Comparison of ENCODE assay signal across 1 cellular context in the genomic region with DNA sequence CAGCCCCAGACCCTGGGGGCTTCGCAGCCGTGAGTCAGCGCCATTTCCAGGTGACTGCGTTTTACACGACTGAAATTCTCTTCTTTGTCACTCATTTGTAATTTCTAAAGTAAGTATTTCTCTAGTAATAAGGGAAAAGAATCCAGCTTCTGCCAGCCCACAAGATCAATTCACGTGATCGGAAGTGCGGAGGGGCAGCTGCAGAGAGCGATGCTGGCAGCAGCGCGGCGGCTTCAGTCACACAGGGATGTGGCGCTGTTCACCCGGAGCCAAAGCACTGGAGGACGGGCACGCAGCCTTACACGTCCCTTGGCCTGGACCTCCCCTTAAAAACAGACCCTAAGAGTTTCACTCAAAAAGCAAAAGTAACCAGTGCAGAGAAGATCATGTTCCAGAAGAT.
TF ChIP-seq lines count a peak whose summit lies in the region.

No MANE protein-coding gene starts in this region.

TF ChIP-seq in GM23338, 12 proteins besides CTCF, POLR2A, EP300 and RAD21 (continued from another document):
- TF ChIP-seq, protein P1, sequence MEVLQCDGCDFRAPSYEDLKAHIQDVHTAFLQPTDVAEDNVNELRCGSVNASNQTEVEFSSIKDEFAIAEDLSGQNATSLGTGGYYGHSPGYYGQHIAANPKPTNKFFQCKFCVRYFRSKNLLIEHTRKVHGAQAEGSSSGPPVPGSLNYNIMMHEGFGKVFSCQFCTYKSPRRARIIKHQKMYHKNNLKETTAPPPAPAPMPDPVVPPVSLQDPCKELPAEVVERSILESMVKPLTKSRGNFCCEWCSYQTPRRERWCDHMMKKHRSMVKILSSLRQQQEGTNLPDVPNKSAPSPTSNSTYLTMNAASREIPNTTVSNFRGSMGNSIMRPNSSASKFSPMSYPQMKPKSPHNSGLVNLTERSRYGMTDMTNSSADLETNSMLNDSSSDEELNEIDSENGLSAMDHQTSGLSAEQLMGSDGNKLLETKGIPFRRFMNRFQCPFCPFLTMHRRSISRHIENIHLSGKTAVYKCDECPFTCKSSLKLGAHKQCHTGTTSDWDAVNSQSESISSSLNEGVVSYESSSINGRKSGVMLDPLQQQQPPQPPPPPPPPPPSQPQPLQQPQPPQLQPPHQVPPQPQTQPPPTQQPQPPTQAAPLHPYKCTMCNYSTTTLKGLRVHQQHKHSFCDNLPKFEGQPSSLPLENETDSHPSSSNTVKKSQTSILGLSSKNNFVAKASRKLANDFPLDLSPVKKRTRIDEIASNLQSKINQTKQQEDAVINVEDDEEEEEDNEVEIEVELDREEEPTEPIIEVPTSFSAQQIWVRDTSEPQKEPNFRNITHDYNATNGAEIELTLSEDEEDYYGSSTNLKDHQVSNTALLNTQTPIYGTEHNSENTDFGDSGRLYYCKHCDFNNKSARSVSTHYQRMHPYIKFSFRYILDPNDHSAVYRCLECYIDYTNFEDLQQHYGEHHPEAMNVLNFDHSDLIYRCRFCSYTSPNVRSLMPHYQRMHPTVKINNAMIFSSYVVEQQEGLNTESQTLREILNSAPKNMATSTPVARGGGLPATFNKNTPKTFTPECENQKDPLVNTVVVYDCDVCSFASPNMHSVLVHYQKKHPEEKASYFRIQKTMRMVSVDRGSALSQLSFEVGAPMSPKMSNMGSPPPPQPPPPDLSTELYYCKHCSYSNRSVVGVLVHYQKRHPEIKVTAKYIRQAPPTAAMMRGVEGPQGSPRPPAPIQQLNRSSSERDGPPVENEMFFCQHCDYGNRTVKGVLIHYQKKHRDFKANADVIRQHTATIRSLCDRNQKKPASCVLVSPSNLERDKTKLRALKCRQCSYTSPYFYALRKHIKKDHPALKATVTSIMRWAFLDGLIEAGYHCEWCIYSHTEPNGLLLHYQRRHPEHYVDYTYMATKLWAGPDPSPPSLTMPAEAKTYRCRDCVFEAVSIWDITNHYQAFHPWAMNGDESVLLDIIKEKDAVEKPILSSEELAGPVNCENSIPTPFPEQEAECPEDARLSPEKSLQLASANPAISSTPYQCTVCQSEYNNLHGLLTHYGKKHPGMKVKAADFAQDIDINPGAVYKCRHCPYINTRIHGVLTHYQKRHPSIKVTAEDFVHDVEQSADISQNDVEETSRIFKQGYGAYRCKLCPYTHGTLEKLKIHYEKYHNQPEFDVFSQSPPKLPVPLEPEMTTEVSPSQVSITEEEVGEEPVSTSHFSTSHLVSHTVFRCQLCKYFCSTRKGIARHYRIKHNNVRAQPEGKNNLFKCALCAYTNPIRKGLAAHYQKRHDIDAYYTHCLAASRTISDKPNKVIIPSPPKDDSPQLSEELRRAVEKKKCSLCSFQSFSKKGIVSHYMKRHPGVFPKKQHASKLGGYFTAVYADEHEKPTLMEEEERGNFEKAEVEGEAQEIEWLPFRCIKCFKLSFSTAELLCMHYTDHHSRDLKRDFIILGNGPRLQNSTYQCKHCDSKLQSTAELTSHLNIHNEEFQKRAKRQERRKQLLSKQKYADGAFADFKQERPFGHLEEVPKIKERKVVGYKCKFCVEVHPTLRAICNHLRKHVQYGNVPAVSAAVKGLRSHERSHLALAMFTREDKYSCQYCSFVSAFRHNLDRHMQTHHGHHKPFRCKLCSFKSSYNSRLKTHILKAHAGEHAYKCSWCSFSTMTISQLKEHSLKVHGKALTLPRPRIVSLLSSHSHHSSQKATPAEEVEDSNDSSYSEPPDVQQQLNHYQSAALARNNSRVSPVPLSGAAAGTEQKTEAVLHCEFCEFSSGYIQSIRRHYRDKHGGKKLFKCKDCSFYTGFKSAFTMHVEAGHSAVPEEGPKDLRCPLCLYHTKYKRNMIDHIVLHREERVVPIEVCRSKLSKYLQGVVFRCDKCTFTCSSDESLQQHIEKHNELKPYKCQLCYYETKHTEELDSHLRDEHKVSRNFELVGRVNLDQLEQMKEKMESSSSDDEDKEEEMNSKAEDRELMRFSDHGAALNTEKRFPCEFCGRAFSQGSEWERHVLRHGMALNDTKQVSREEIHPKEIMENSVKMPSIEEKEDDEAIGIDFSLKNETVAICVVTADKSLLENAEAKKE (CRISPR knock-in tag; IDR thresholded peaks at IDR 0.05), result no peak
- no peak for TF ChIP-seq EZH2 (IDR thresholded peaks at IDR 0.05; ENCODE audit: low read depth, unreplicated experiment)
- no peak for TF ChIP-seq ZNF331 (CRISPR knock-in tag; IDR thresholded peaks at IDR 0.05; ENCODE audit: low read depth)
- TF ChIP-seq, protein P2, sequence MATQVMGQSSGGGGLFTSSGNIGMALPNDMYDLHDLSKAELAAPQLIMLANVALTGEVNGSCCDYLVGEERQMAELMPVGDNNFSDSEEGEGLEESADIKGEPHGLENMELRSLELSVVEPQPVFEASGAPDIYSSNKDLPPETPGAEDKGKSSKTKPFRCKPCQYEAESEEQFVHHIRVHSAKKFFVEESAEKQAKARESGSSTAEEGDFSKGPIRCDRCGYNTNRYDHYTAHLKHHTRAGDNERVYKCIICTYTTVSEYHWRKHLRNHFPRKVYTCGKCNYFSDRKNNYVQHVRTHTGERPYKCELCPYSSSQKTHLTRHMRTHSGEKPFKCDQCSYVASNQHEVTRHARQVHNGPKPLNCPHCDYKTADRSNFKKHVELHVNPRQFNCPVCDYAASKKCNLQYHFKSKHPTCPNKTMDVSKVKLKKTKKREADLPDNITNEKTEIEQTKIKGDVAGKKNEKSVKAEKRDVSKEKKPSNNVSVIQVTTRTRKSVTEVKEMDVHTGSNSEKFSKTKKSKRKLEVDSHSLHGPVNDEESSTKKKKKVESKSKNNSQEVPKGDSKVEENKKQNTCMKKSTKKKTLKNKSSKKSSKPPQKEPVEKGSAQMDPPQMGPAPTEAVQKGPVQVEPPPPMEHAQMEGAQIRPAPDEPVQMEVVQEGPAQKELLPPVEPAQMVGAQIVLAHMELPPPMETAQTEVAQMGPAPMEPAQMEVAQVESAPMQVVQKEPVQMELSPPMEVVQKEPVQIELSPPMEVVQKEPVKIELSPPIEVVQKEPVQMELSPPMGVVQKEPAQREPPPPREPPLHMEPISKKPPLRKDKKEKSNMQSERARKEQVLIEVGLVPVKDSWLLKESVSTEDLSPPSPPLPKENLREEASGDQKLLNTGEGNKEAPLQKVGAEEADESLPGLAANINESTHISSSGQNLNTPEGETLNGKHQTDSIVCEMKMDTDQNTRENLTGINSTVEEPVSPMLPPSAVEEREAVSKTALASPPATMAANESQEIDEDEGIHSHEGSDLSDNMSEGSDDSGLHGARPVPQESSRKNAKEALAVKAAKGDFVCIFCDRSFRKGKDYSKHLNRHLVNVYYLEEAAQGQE (IDR thresholded peaks at IDR 0.05; ENCODE audit: unreplicated experiment), result no peak
- TF ChIP-seq ZNF114 (CRISPR knock-in tag; IDR thresholded peaks at IDR 0.05), result no peak
- TF ChIP-seq CREB1 (CRISPR knock-in tag; IDR thresholded peaks at IDR 0.05; ENCODE audit: low read depth), result no peak
- no peak for TF ChIP-seq STAT1 (IDR thresholded peaks at IDR 0.05; ENCODE audit: unreplicated experiment)
- no peak for TF ChIP-seq NANOG (IDR thresholded peaks at IDR 0.05; ENCODE audit: borderline replicate concordance)
- TF ChIP-seq EZH2phosphoT487 (IDR thresholded peaks at IDR 0.05; ENCODE audit: unreplicated experiment), result no peak
- TF ChIP-seq, protein P3, sequence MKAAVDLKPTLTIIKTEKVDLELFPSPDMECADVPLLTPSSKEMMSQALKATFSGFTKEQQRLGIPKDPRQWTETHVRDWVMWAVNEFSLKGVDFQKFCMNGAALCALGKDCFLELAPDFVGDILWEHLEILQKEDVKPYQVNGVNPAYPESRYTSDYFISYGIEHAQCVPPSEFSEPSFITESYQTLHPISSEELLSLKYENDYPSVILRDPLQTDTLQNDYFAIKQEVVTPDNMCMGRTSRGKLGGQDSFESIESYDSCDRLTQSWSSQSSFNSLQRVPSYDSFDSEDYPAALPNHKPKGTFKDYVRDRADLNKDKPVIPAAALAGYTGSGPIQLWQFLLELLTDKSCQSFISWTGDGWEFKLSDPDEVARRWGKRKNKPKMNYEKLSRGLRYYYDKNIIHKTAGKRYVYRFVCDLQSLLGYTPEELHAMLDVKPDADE (IDR thresholded peaks at IDR 0.05), result no peak
